19 cellular contexts compared by ENCODE assay signal in genomic region chrX:103540145-103540544, GRCh38. TPM values are rescaled to one million over a fixed set of nuclear protein-coding genes. Genes with fewer than 3 reads are reported as not detected.
DNase-seq lines count a peak whose midpoint lies in the region; ATAC-seq and TF ChIP-seq lines count a peak whose summit lies in the region.
"Had no signal": no experiment of that assay in that cellular context is flagged by ENCODE, and none has a peak within 500 bp of the region (broad histone marks: within the 10 kb centered on the region; RNA-seq: fewer than 3 reads in every experiment).

No MANE protein-coding gene starts in this region.

- H3K4me3 ChIP-seq in ACC112 (ENCODE audit: low read depth, low read length) = no peak overlapping the region
- H3K4me3 ChIP-seq in RWPE2 (ENCODE audit: severe bottlenecking) = no peak overlapping the region
- H3K4me3 ChIP-seq in esophagus squamous epithelium = no peak overlapping the region
- H3K4me3 ChIP-seq: upper lobe of left lung had no signal

- POLR2A ChIA-PET in activated CD4-positive, alpha-beta T cell treated with anti-CD3 and anti-CD28 coated beads for 36 hours (lab: Charles Lee) = no interaction called here

- peak overlapping the region; percentile 55 for H3K27ac ChIP-seq in ACC112 (ENCODE audit: low read depth, low read length)
- peak overlapping the region; percentile 94 for H3K27ac ChIP-seq in RWPE2 (ENCODE audit: poor library complexity, severe bottlenecking)
- H3K27ac ChIP-seq in esophagus squamous epithelium = peak overlapping the region in 3 of 4 donors; percentile 11 to 80 (median 76)

- H2AFZ ChIP-seq in ACC112 (ENCODE audit: low read length, unreplicated experiment) = no peak overlapping the region

- H3K36me3 Mint-ChIP-seq in activated CD4-positive, alpha-beta T cell treated with anti-CD3 and anti-CD28 coated beads for 36 hours (ENCODE audit: low read depth) = no peaks in the 10 kb centered on the region
- H3K36me3 Mint-ChIP-seq in nephron progenitor cell (ENCODE audit: low read depth) = no peaks in the 10 kb centered on the region
- H3K36me3 Mint-ChIP-seq: CD8-positive, alpha-beta memory T cell had no signal

- H3K4me1 ChIP-seq in ACC112 (ENCODE audit: control insufficient read depth, insufficient read depth, low read length, unreplicated experiment) (peaks cover 14% of the 10 kb centered on the region), RWPE2 (ENCODE audit: insufficient read depth, poor library complexity, severe bottlenecking) (peaks cover 21% of the 10 kb centered on the region), esophagus squamous epithelium (peaks cover 0 to 13% (median 0%) of the 10 kb centered on the region in 3 donors)
- H3K4me1 ChIP-seq: upper lobe of left lung had no signal

- no peaks in the 10 kb centered on the region for H3K36me3 ChIP-seq in ACC112 (ENCODE audit: insufficient read depth, low read length)
- no peaks in the 10 kb centered on the region for H3K36me3 ChIP-seq in RWPE2 (ENCODE audit: low read depth)
- no peaks in the 10 kb centered on the region for H3K36me3 ChIP-seq in esophagus squamous epithelium
- H3K36me3 ChIP-seq: upper lobe of left lung had no signal

- 0 out of 3 replicates have a peak, but pooled peaks have one; percentile 30 for ATAC-seq in RWPE2 (ENCODE audit: low read depth)
- ATAC-seq in activated CD4-positive, alpha-beta T cell treated with anti-CD3 and anti-CD28 coated beads for 36 hours = no peak
- ATAC-seq: left ventricle myocardium superior had no signal

- TF ChIP-seq CTCF in RWPE2 (IDR thresholded peaks at IDR 0.05; ENCODE audit: poor library complexity, severe bottlenecking) (no peak), esophagus squamous epithelium (IDR thresholded peaks at IDR 0.05) (no peak), nephron progenitor cell (IDR thresholded peaks at IDR 0.05) (no peak)

- H3K27ac Mint-ChIP-seq in activated CD4-positive, alpha-beta T cell treated with anti-CD3 and anti-CD28 coated beads for 36 hours = no peak overlapping the region
- no peak overlapping the region for H3K27ac Mint-ChIP-seq in nephron progenitor cell
- H3K27ac Mint-ChIP-seq: activated B cell treated with CpG ODN at 0.5 μM for 24 hours, nephron had no signal

- H3K27me3 ChIP-seq in ACC112 (ENCODE audit: insufficient read depth, low read length) (no peaks in the 10 kb centered on the region), RWPE2 (ENCODE audit: insufficient read depth, poor library complexity, severe bottlenecking) (no peaks in the 10 kb centered on the region), esophagus squamous epithelium (no peaks in the 10 kb centered on the region)
- H3K27me3 ChIP-seq: upper lobe of left lung had no signal

- DNase-seq in RWPE2 (ENCODE audit: low spot score) (no peak), esophagus squamous epithelium (lab: John Stamatoyannopoulos, UW) (no peak), myocyte (ENCODE audit: low read depth) (peak; percentile 33), KBM-7 (no peak), nephron progenitor cell (no peak), NCI-H146 treated with DMSO at 0.1 percent for 48 hours (lab: John Stamatoyannopoulos, UW; ENCODE audit: unreplicated experiment) (no peak)
- no peak for DNase-seq in activated CD4-positive, alpha-beta T cell treated with anti-CD3 and anti-CD28 coated beads for 36 hours
- DNase-seq: activated B cell treated with CpG ODN at 0.5 μM for 24 hours; activated naive CD4-positive, alpha-beta T cell; CD8-positive, alpha-beta memory T cell; hypothalamus; left ventricle myocardium superior; NCI-H1436; NCI-H510A treated with DMSO at 0.1 percent for 48 hours; stimulated activated CD4-positive, alpha-beta T cell treated with anti-CD3 and anti-CD28 coated beads, Interleukin-4, amount 100 ng/mL, for 1 hour; upper lobe of left lung had no signal

- no peaks in the 10 kb centered on the region for H3K9me3 Mint-ChIP-seq in activated CD4-positive, alpha-beta T cell treated with anti-CD3 and anti-CD28 coated beads for 36 hours (ENCODE audit: low read depth)
- H3K9me3 Mint-ChIP-seq in nephron progenitor cell = peaks cover 3% of the 10 kb centered on the region
- H3K9me3 Mint-ChIP-seq: activated B cell treated with CpG ODN at 0.5 μM for 24 hours; CD8-positive, alpha-beta memory T cell; central memory CD8-positive, alpha-beta T cell; nephron had no signal

- no peaks in the 10 kb centered on the region for H3K27me3 Mint-ChIP-seq in activated CD4-positive, alpha-beta T cell treated with anti-CD3 and anti-CD28 coated beads for 36 hours
- no peaks in the 10 kb centered on the region for H3K27me3 Mint-ChIP-seq in nephron progenitor cell (ENCODE audit: low read depth, poor library complexity)
- H3K27me3 Mint-ChIP-seq: activated B cell treated with CpG ODN at 0.5 μM for 24 hours had no signal

- H3K9me3 ChIP-seq in RWPE2 (ENCODE audit: severe bottlenecking) (no peaks in the 10 kb centered on the region), esophagus squamous epithelium (no peaks in the 10 kb centered on the region)
- H3K9me3 ChIP-seq: upper lobe of left lung had no signal

- H3K79me2 ChIP-seq in ACC112 (ENCODE audit: control insufficient read depth, insufficient read depth, low read length, unreplicated experiment) = no peaks in the 10 kb centered on the region

- CTCF ChIA-PET in activated CD4-positive, alpha-beta T cell treated with anti-CD3 and anti-CD28 coated beads for 36 hours (lab: Charles Lee) = no interaction called here

- H3K4me3 Mint-ChIP-seq in activated CD4-positive, alpha-beta T cell treated with anti-CD3 and anti-CD28 coated beads for 36 hours = no peak overlapping the region
- H3K4me3 Mint-ChIP-seq in nephron progenitor cell = no peak overlapping the region
- H3K4me3 Mint-ChIP-seq: activated B cell treated with CpG ODN at 0.5 μM for 24 hours; CD8-positive, alpha-beta memory T cell; central memory CD8-positive, alpha-beta T cell; nephron had no signal

- in situ Hi-C loops in KBM-7 (cut with MboI; ENCODE audit: low pct_unique_long_range_greater_than_20kb, low sequenced_read_pairs) = loop anchor here (25.0 kb wide), 1 partner anchor 272 kb away; no protein-coding TSS in a partner anchor

- no peak for TF ChIP-seq POLR2A in esophagus squamous epithelium (IDR thresholded peaks at IDR 0.05)

- H3K4me1 Mint-ChIP-seq in activated CD4-positive, alpha-beta T cell treated with anti-CD3 and anti-CD28 coated beads for 36 hours = no peaks in the 10 kb centered on the region
- H3K4me1 Mint-ChIP-seq in nephron progenitor cell = no peaks in the 10 kb centered on the region
- H3K4me1 Mint-ChIP-seq: activated B cell treated with CpG ODN at 0.5 μM for 24 hours; CD8-positive, alpha-beta memory T cell; central memory CD8-positive, alpha-beta T cell; nephron had no signal

- intact Hi-C loops in esophagus squamous epithelium (cut with DNase I) = no loop called here
- intact Hi-C loops in activated CD4-positive, alpha-beta T cell treated with anti-CD3 and anti-CD28 coated beads for 36 hours (cut with DNase I, micrococcal nuclease) = no loop called here

RNA-seq across cellular contexts. Expression of gene RAB40A, which starts 20.9 kb away (rescaled TPM):
- total RNA-seq in esophagus squamous epithelium = 10 to 100 TPM in 1 of 4 donors, 1 to 10 TPM in 1, under 1 TPM in 2; 0.15 to 14.1 (median 1.0) TPM
- 0.26 and 0.32 TPM in 2 replicates for total RNA-seq in myocyte
- 0.86 TPM for polyA plus RNA-seq in myocyte (2012)
- total RNA-seq in activated CD4-positive, alpha-beta T cell treated with anti-CD3 and anti-CD28 coated beads for 36 hours = under 1 TPM; 0.12 to 0.18 TPM
- polyA plus RNA-seq: CD8-positive, alpha-beta memory T cell had no signal

RNA-seq across cellular contexts. Expression of gene TCEAL4, which starts 45.2 kb away (rescaled TPM):
- total RNA-seq in esophagus squamous epithelium (100 to 1,000 TPM in 1 of 4 donors, 10 to 100 TPM in 2, 1 to 10 TPM in 1; 9.8 to 143 (median 36.8) TPM), myocyte (153 and 202 TPM in 2 replicates)
- 141 TPM for polyA plus RNA-seq in myocyte (2012)
- 10 to 100 TPM; 17.1 to 18.5 TPM for total RNA-seq in activated CD4-positive, alpha-beta T cell treated with anti-CD3 and anti-CD28 coated beads for 36 hours
